In the genomic region with DNA sequence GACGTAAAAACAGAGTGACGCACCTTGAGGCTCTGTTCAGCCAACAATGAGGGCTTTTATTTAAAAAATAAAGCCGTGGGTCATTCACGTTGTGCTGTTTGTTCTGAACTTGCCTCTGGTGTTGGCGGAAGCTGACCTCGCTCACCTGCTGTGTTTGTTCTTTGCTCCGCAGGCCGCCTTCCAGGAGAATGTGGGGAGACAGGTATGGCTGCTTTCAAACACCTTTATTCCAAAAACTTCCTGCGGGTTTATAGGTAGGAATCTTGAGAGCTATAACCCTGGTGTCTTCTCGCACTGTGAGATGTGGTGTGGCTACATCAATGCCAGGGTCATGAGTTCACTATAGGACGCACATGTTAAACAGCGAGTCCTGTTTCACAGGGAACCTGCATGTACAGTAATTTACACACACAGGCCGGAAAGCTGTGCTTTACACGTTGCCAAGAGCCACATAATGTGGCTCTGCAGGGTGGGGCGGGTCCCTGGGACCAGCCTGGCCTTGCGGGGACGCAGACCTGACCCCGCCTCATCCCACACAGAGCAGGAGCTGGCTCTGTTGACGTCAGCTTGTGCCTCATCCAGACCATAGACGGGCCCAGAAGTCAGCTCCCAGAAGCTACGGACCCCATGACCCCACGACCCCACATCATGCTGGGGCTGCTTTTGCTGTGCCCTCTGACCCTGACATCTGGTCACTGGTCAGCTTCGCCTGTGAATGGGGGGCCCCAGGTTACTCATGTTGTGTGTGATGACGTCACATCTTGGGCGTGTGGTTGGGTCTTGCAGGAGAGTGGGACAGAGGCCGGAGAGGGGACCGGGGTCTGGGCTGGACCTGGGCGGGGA, we compare ENCODE assay signal across 14 cellular contexts. TPM values are rescaled to one million over a fixed set of nuclear protein-coding genes. Genes with fewer than 3 reads are reported as not detected.
DNase-seq lines count a peak whose midpoint lies in the region; ATAC-seq and TF ChIP-seq lines count a peak whose summit lies in the region.
"Had no signal": no experiment of that assay in that cellular context is flagged by ENCODE, and none has a peak within 500 bp of the region (broad histone marks: within the 10 kb centered on the region; RNA-seq: fewer than 3 reads in every experiment).

No MANE protein-coding gene starts in this region.

- H3K36me3 Mint-ChIP-seq in activated T-cell treated with anti-CD3 and anti-CD28 coated beads, Interleukin-2, amount 50 U/mL, for 72 hours (ENCODE audit: insufficient read depth in 2 of 2) = peaks cover 2 to 3% of the 10 kb centered on the region in 2 donors
- peaks cover 21% of the 10 kb centered on the region for H3K36me3 Mint-ChIP-seq in type B pancreatic cell

- no peaks in the 10 kb centered on the region for H3K36me3 ChIP-seq in colonic mucosa
- peaks cover 25% of the 10 kb centered on the region for H3K36me3 ChIP-seq in lower lobe of right lung
- H3K36me3 ChIP-seq in effector memory CD4-positive, alpha-beta T cell (ENCODE audit: control insufficient read depth, insufficient read depth, low read length) = peaks cover 8% of the 10 kb centered on the region
- H3K36me3 ChIP-seq: uterus had no signal

- intact Hi-C loops in colonic mucosa (cut with DNase I) = no loop called here
- intact Hi-C loops in lower lobe of right lung (cut with DNase I) = no loop called here

- H3K4me1 Mint-ChIP-seq in activated T-cell treated with anti-CD3 and anti-CD28 coated beads, Interleukin-2, amount 50 U/mL, for 72 hours (ENCODE audit: low read depth) = peaks cover 45% of the 10 kb centered on the region
- peaks cover 65% of the 10 kb centered on the region for H3K4me1 Mint-ChIP-seq in type B pancreatic cell (ENCODE audit: unreplicated experiment)

- H3K9me3 ChIP-seq in colonic mucosa = no peaks in the 10 kb centered on the region
- no peaks in the 10 kb centered on the region for H3K9me3 ChIP-seq in lower lobe of right lung
- no peaks in the 10 kb centered on the region for H3K9me3 ChIP-seq in effector memory CD4-positive, alpha-beta T cell (ENCODE audit: control insufficient read depth, low read length)
- H3K9me3 ChIP-seq: uterus had no signal

- no peak for ATAC-seq in activated T-cell treated with anti-CD3 and anti-CD28 coated beads, Interleukin-2, amount 50 U/mL, for 72 hours (replicated peaks in 1 of 2)
- peak; percentile 70 to 82 for ATAC-seq in lower lobe of right lung
- ATAC-seq in GM18861 (IDR thresholded peaks at IDR 0.05; ENCODE audit: unreplicated experiment) = no peak

- H3K27me3 Mint-ChIP-seq in activated T-cell treated with anti-CD3 and anti-CD28 coated beads, Interleukin-2, amount 50 U/mL, for 72 hours (ENCODE audit: low read depth) = no peaks in the 10 kb centered on the region
- no peaks in the 10 kb centered on the region for H3K27me3 Mint-ChIP-seq in type B pancreatic cell

- H3K9ac ChIP-seq in colonic mucosa (ENCODE audit: low read depth in 2 of 2, low read length in 2 of 2) = peak overlapping the region; percentile 16 to 59

- DNase-seq in activated T-cell treated with anti-CD3 and anti-CD28 coated beads, Interleukin-2, amount 50 U/mL, for 72 hours = no peak
- no peak for DNase-seq in activated T-cell treated with anti-CD3 and anti-CD28 coated beads, Interleukin-2, amount 50 U/mL, for 48 hours
- DNase-seq in colonic mucosa (peak; percentile 83), lower lobe of right lung (peak; percentile 82), type B pancreatic cell (ENCODE audit: extremely low spot score, unreplicated experiment) (no peak), NCI-H1092 treated with DMSO at 0.1 percent for 48 hours (lab: John Stamatoyannopoulos, UW) (no peak)
- DNase-seq in effector memory CD4-positive, alpha-beta T cell = no peak
- DNase-seq: activated CD8-positive, alpha-beta memory T cell treated with anti-CD3 and anti-CD28 coated beads, Interleukin-2, amount 50 U/mL, for 4 hours; NCI-H446 treated with DMSO at 0.1 percent for 48 hours; uterus had no signal

- no peak overlapping the region for H3K4me3 Mint-ChIP-seq in activated T-cell treated with anti-CD3 and anti-CD28 coated beads, Interleukin-2, amount 50 U/mL, for 72 hours
- H3K4me3 Mint-ChIP-seq in type B pancreatic cell = peak overlapping the region; percentile 78
- H3K4me3 Mint-ChIP-seq: IgD-negative memory B cell; T-helper 1 cell treated with Interleukin-12 subunit alpha and Interleukin-12 subunit beta and Interleukin-4 antibody, amounts not matched to agents 30 μg/mL and 1 μg/mL, for 36 hours had no signal

- no peaks in the 10 kb centered on the region for H3K9me3 Mint-ChIP-seq in activated T-cell treated with anti-CD3 and anti-CD28 coated beads, Interleukin-2, amount 50 U/mL, for 72 hours
- H3K9me3 Mint-ChIP-seq in type B pancreatic cell = no peaks in the 10 kb centered on the region
- H3K9me3 Mint-ChIP-seq: T-helper 1 cell treated with Interleukin-12 subunit alpha and Interleukin-12 subunit beta and Interleukin-4 antibody, amounts not matched to agents 30 μg/mL and 1 μg/mL, for 36 hours had no signal

- H3K4me1 ChIP-seq in colonic mucosa (peaks cover 7% of the 10 kb centered on the region), lower lobe of right lung (peaks cover 67% of the 10 kb centered on the region)
- H3K4me1 ChIP-seq in effector memory CD4-positive, alpha-beta T cell (ENCODE audit: control insufficient read depth, insufficient read depth, low read length, poor library complexity, severe bottlenecking) = peaks cover 28% of the 10 kb centered on the region
- H3K4me1 ChIP-seq: uterus had no signal

- H3K4me3 ChIP-seq in colonic mucosa = no peak overlapping the region
- no peak overlapping the region for H3K4me3 ChIP-seq in lower lobe of right lung
- no peak overlapping the region for H3K4me3 ChIP-seq in effector memory CD4-positive, alpha-beta T cell (ENCODE audit: insufficient read depth, low read depth, low read length, poor library complexity, severe bottlenecking)
- H3K4me3 ChIP-seq: uterus had no signal

- peak overlapping the region; percentile 16 for H3K27ac Mint-ChIP-seq in activated T-cell treated with anti-CD3 and anti-CD28 coated beads, Interleukin-2, amount 50 U/mL, for 72 hours
- peak overlapping the region; percentile 96 for H3K27ac Mint-ChIP-seq in type B pancreatic cell
- H3K27ac Mint-ChIP-seq: T-helper 1 cell treated with Interleukin-12 subunit alpha and Interleukin-12 subunit beta and Interleukin-4 antibody, amounts not matched to agents 30 μg/mL and 1 μg/mL, for 36 hours had no signal

- TF ChIP-seq CTCF in colonic mucosa (IDR thresholded peaks at IDR 0.05) = no peak
- no peak for TF ChIP-seq CTCF in lower lobe of right lung (IDR thresholded peaks at IDR 0.05)
- no peak for TF ChIP-seq CTCF in type B pancreatic cell (conservative IDR thresholded peaks at IDR 0.05)

- H3K27ac ChIP-seq in colonic mucosa (peak overlapping the region; percentile 69), lower lobe of right lung (peak overlapping the region; percentile 83)
- H3K27ac ChIP-seq in effector memory CD4-positive, alpha-beta T cell (ENCODE audit: insufficient read depth, low read length, poor library complexity, severe bottlenecking) = no peak overlapping the region

- H3K27me3 ChIP-seq in colonic mucosa = no peaks in the 10 kb centered on the region
- no peaks in the 10 kb centered on the region for H3K27me3 ChIP-seq in lower lobe of right lung (ENCODE audit: low read depth)
- H3K27me3 ChIP-seq in effector memory CD4-positive, alpha-beta T cell (replicated peaks; ENCODE audit: control insufficient read depth, insufficient read depth, low read length, poor library complexity, severe bottlenecking) = no peaks in the 10 kb centered on the region
- H3K27me3 ChIP-seq: uterus had no signal

RNA-seq across cellular contexts. Expression of gene ZNF750, which starts 49.9 kb away (rescaled TPM):
- not detected for total RNA-seq in activated T-cell treated with anti-CD3 and anti-CD28 coated beads, Interleukin-2, amount 50 U/mL, for 72 hours
- total RNA-seq in colonic mucosa (not detected), lower lobe of right lung (4.7 TPM), type B pancreatic cell (ENCODE audit: low replicate concordance) (10.3 and 34.7 TPM in 2 replicates)
- total RNA-seq: myocyte had no signal

Comparison
In these comparisons a context has a peak if more than half of its experiments do, and no peak if none do; other contexts are left out.
1. ATAC-seq: peak in lower lobe of right lung (2 of 2); none in activated T-cell treated with anti-CD3 and anti-CD28 coated beads, Interleukin-2, amount 50 U/mL, for 72 hours (0 of 2) and GM18861 (single experiment).
2. DNase-seq: peak in colonic mucosa (single experiment) and lower lobe of right lung (single experiment); none in activated T-cell treated with anti-CD3 and anti-CD28 coated beads, Interleukin-2, amount 50 U/mL, for 72 hours (0 of 2), activated T-cell treated with anti-CD3 and anti-CD28 coated beads, Interleukin-2, amount 50 U/mL, for 48 hours (0 of 2), type B pancreatic cell (single experiment), effector memory CD4-positive, alpha-beta T cell (0 of 3) and NCI-H1092 treated with DMSO at 0.1 percent for 48 hours (single experiment).